8 cellular contexts compared by ENCODE assay signal in genomic region chrX:13689519-13690211, GRCh38. TPM values are rescaled to one million over a fixed set of nuclear protein-coding genes. Genes with fewer than 3 reads are reported as not detected.
DNase-seq lines count a peak whose midpoint lies in the region; ATAC-seq and TF ChIP-seq lines count a peak whose summit lies in the region.

No MANE protein-coding gene starts in this region.

- intact Hi-C loops in adrenal gland (cut with DNase I) = no loop called here

- WGBS in adrenal gland, 4 donors = 0 to 4% (median 2%) methylated on average over 19 to 26 of the region's 26 CpGs

- no peak for ATAC-seq in HG03521 (IDR thresholded peaks at IDR 0.05; ENCODE audit: unreplicated experiment)
- ATAC-seq in HG03342 (IDR thresholded peaks at IDR 0.05; ENCODE audit: unreplicated experiment) = no peak
- no peak for ATAC-seq in HG03439 (IDR thresholded peaks at IDR 0.05; ENCODE audit: unreplicated experiment)

- DNase-seq in ELF-1 (ENCODE audit: low read depth, low spot score) = peak; percentile 68
- DNase-seq in adrenal gland = peak in 4 of 7 donors; percentile 24 to 45 (median 44)

- H3K4me1 ChIP-seq in HUES6 (ENCODE audit: control insufficient read depth, insufficient read depth, low read length) = peaks cover 36% of the 10 kb centered on the region
- peaks cover 12 to 44% of the 10 kb centered on the region in 2 donors for H3K4me1 ChIP-seq in adrenal gland (replicated peaks in 1 of 2)
- peaks cover 23% of the 10 kb centered on the region for H3K4me1 ChIP-seq in iPS-20b (ENCODE audit: insufficient read depth, low read length)
- peaks cover 3% of the 10 kb centered on the region for H3K4me1 ChIP-seq in stomach smooth muscle (ENCODE audit: control insufficient read depth, insufficient read depth, low read length)

- peak overlapping the region; percentile 94 for H3K4me3 ChIP-seq in HUES6 (ENCODE audit: low read depth, low read length)
- peak overlapping the region; percentile 15 to 84 (median 44) for H3K4me3 ChIP-seq in adrenal gland
- peak overlapping the region; percentile 94 for H3K4me3 ChIP-seq in iPS-20b (ENCODE audit: low read length)
- H3K4me3 ChIP-seq in stomach smooth muscle (ENCODE audit: low read length in 2 of 2) = peak overlapping the region; percentile 85 to 86

- H3K9me3 ChIP-seq in HUES6 (ENCODE audit: control insufficient read depth, insufficient read depth, low read depth, low read length) = no peaks in the 10 kb centered on the region
- no peaks in the 10 kb centered on the region for H3K9me3 ChIP-seq in adrenal gland (replicated peaks in 1 of 3)
- no peaks in the 10 kb centered on the region for H3K9me3 ChIP-seq in iPS-20b (ENCODE audit: insufficient read depth, low read depth, low read length)
- no peaks in the 10 kb centered on the region for H3K9me3 ChIP-seq in stomach smooth muscle (ENCODE audit: control insufficient read depth in 2 of 2, low read length in 2 of 2)

- H3K27me3 ChIP-seq in HUES6 (ENCODE audit: control insufficient read depth, insufficient read depth, low read length) (peaks cover 19% of the 10 kb centered on the region), adrenal gland (no peaks in the 10 kb centered on the region), iPS-20b (ENCODE audit: insufficient read depth, low read length) (peaks cover 9% of the 10 kb centered on the region), stomach smooth muscle (ENCODE audit: control insufficient read depth in 1 of 2, insufficient read depth in 2 of 2, low read length in 2 of 2) (peaks cover 0 to 17% of the 10 kb centered on the region in 2 donors)

- H3K36me3 ChIP-seq in HUES6 (ENCODE audit: control insufficient read depth, insufficient read depth, low read length) (no peaks in the 10 kb centered on the region), adrenal gland (replicated peaks in 1 of 2) (no peaks in the 10 kb centered on the region), iPS-20b (ENCODE audit: insufficient read depth, low read depth, low read length) (no peaks in the 10 kb centered on the region), stomach smooth muscle (ENCODE audit: control insufficient read depth in 2 of 2, insufficient read depth in 2 of 2, low read length in 2 of 2) (no peaks in the 10 kb centered on the region)

- H3K9ac ChIP-seq in HUES6 (ENCODE audit: low read length) = peak overlapping the region; percentile 87
- peak overlapping the region; percentile 91 for H3K9ac ChIP-seq in iPS-20b (ENCODE audit: low read depth, low read length)
- peak overlapping the region; percentile 78 to 91 for H3K9ac ChIP-seq in stomach smooth muscle (ENCODE audit: low read length in 2 of 2)

- peak overlapping the region; percentile 90 for H3K27ac ChIP-seq in HUES6 (ENCODE audit: low read depth, low read length)
- peak overlapping the region; percentile 79 to 97 (median 95) for H3K27ac ChIP-seq in adrenal gland
- no peak overlapping the region for H3K27ac ChIP-seq in iPS-20b (ENCODE audit: low read length)
- H3K27ac ChIP-seq in stomach smooth muscle (ENCODE audit: low read length) = peak overlapping the region; percentile 81

- TF ChIP-seq CTCF in adrenal gland (IDR thresholded peaks at IDR 0.05) = no peak

- TF ChIP-seq POLR2A in adrenal gland (IDR thresholded peaks at IDR 0.05) = peak in 1 of 2 donors; percentile 30

RNA-seq across cellular contexts. Expression of gene RAB9A, which starts 0.7 kb away (rescaled TPM):
- 100 to 1,000 TPM in 1 of 8 donors, 10 to 100 TPM in 7; 49.1 to 153 (median 66.9) TPM for total RNA-seq in adrenal gland
- polyA plus RNA-seq in adrenal gland = 10 to 100 TPM; 23.8 to 75.1 (median 28.2) TPM

RNA-seq across cellular contexts. Expression of gene TCEANC, which starts 36.7 kb away (rescaled TPM):
- 10 to 100 TPM in 1 of 8 donors, 1 to 10 TPM in 7; 2.8 to 24.8 (median 4.4) TPM for total RNA-seq in adrenal gland
- polyA plus RNA-seq in adrenal gland = 1 to 10 TPM; 2.0 to 5.3 (median 3.3) TPM

RNA-seq across cellular contexts. Expression of gene TRAPPC2, which starts 44.8 kb away (rescaled TPM):
- total RNA-seq in adrenal gland = 10 to 100 TPM in 7 of 8 donors, 1 to 10 TPM in 1; 8.8 to 20.5 (median 12.6) TPM
- polyA plus RNA-seq in adrenal gland = 1 to 10 TPM; 4.3 to 6.8 (median 6.2) TPM

RNA-seq across cellular contexts. Expression of gene OFD1, which starts 44.9 kb away (rescaled TPM):
- 10 to 100 TPM in 6 of 8 donors, 1 to 10 TPM in 2; 5.6 to 21.0 (median 14.1) TPM for total RNA-seq in adrenal gland
- polyA plus RNA-seq in adrenal gland = 100 to 1,000 TPM in 1 of 3 donors, 10 to 100 TPM in 2; 11.8 to 129 (median 65.6) TPM
